9 cellular contexts compared by ENCODE assay signal in the genomic region with DNA sequence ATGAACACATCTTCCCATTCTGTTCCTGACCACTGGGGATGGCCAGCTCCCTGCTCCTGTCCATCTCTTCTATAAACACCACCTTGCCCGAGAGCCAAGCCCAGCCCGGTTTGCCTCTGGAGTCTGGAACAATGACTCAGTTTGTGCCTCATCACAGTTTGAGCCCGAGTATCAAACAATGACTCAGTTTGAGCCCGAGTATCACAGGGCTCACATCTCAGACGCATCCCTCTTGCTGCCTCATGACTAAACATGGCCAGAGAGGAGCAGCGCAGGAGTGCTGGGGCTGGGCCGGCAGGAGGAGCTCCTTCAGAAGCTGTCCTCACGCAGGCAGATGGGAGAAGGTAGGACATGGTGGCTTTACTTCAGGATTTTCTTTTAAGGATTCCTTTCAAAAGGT.
A peak's percentile ranks its signal among the peaks of the same experiment; 100 is the strongest.
DNase-seq lines count a peak whose midpoint lies in the region; ATAC-seq and TF ChIP-seq lines count a peak whose summit lies in the region.
"Had no signal": no experiment of that assay in that cellular context is flagged by ENCODE, and none has a peak within 500 bp of the region (broad histone marks: within the 10 kb centered on the region; RNA-seq: fewer than 3 reads in every experiment).

No MANE protein-coding gene starts in this region.

- H3K27me3 ChIP-seq in heart left ventricle = no peaks in the 10 kb centered on the region
- no peaks in the 10 kb centered on the region for H3K27me3 ChIP-seq in mesenchymal stem cell (ENCODE audit: control insufficient read depth in 1 of 2, insufficient read depth in 1 of 2, low read length in 2 of 2)

- ATAC-seq in heart left ventricle = peak in 3 of 4 donors; percentile 16 to 74 (median 67)
- ATAC-seq in Right ventricle myocardium inferior = no peak
- ATAC-seq in activated T-cell treated with anti-CD3 and anti-CD28 coated beads, Interleukin-2, amount 50 U/mL, for 4 hours = no peak

- intact Hi-C loops in heart left ventricle (cut with DNase I) = no loop called here
- intact Hi-C loops in Right ventricle myocardium inferior (cut with DNase I) = no loop called here

- H4K8ac ChIP-seq in mesenchymal stem cell (ENCODE audit: low read length) = no peak overlapping the region

- no peaks in the 10 kb centered on the region for H3K4me1 Mint-ChIP-seq in activated T-cell treated with anti-CD3 and anti-CD28 coated beads, Interleukin-2, amount 50 U/mL, for 4 hours (ENCODE audit: low read depth)
- H3K4me1 Mint-ChIP-seq: B cell had no signal

- no peak overlapping the region for H3K18ac ChIP-seq in mesenchymal stem cell (ENCODE audit: low read depth in 1 of 2, low read length in 2 of 2)

- no peak overlapping the region for H2AFZ ChIP-seq in mesenchymal stem cell (ENCODE audit: low read depth, low read length)

- H2BK5ac ChIP-seq in mesenchymal stem cell (ENCODE audit: low read depth, low read length, poor library complexity, severe bottlenecking) = no peak overlapping the region

- H3K4me1 ChIP-seq in heart left ventricle (peaks cover 0 to 6% (median 0%) of the 10 kb centered on the region in 12 donors), mesenchymal stem cell (ENCODE audit: control insufficient read depth, insufficient read depth, low read depth, low read length) (peaks cover 21% of the 10 kb centered on the region)

- no peak for TF ChIP-seq POLR2A in heart left ventricle (IDR thresholded peaks at IDR 0.05)

- no peak overlapping the region for H2BK120ac ChIP-seq in mesenchymal stem cell (ENCODE audit: low read depth, low read length)

- no peak overlapping the region for H4K91ac ChIP-seq in mesenchymal stem cell (ENCODE audit: low read length)

- H3K4ac ChIP-seq in mesenchymal stem cell (ENCODE audit: low read depth in 1 of 2, low read length in 2 of 2) = no peak overlapping the region

- no peak overlapping the region for H3K4me2 ChIP-seq in mesenchymal stem cell (ENCODE audit: low read length, poor library complexity, severe bottlenecking)

- peaks cover 3% of the 10 kb centered on the region for H3K27me3 Mint-ChIP-seq in activated T-cell treated with anti-CD3 and anti-CD28 coated beads, Interleukin-2, amount 50 U/mL, for 4 hours (ENCODE audit: low read depth)
- H3K27me3 Mint-ChIP-seq: B cell had no signal

- H3K79me1 ChIP-seq in mesenchymal stem cell (replicated peaks; ENCODE audit: low read length, poor library complexity, severe bottlenecking) = peaks cover 35% of the 10 kb centered on the region

- no peak overlapping the region for H3K9ac ChIP-seq in mesenchymal stem cell (ENCODE audit: low read length)

- no peak overlapping the region for H2AK5ac ChIP-seq in mesenchymal stem cell (ENCODE audit: low read length, severe bottlenecking)

- peak overlapping the region in 1 of 12 donors; percentile 87 for H3K27ac ChIP-seq in heart left ventricle
- H3K27ac ChIP-seq in mesenchymal stem cell (ENCODE audit: low read length, poor library complexity, severe bottlenecking) = peak overlapping the region; percentile 53

- H2BK15ac ChIP-seq in mesenchymal stem cell (ENCODE audit: low read depth, poor library complexity, severe bottlenecking) = no peak overlapping the region

- peaks cover 0 to 99% (median 57%) of the 10 kb centered on the region in 9 donors for H3K36me3 ChIP-seq in heart left ventricle
- H3K36me3 ChIP-seq in mesenchymal stem cell (ENCODE audit: control insufficient read depth in 1 of 2, insufficient read depth in 2 of 2, low read depth in 1 of 2, low read length in 2 of 2) = peaks cover 85 to 92% of the 10 kb centered on the region in 2 experiments

- no peaks in the 10 kb centered on the region for H3K9me3 Mint-ChIP-seq in activated T-cell treated with anti-CD3 and anti-CD28 coated beads, Interleukin-2, amount 50 U/mL, for 4 hours

- TF ChIP-seq CTCF in heart left ventricle (IDR thresholded peaks at IDR 0.05) = peak in 2 of 12 donors; percentile 20 to 21

- no peak overlapping the region for H3K23ac ChIP-seq in mesenchymal stem cell (ENCODE audit: low read length in 2 of 2)

- no peak overlapping the region for H2BK12ac ChIP-seq in mesenchymal stem cell (ENCODE audit: low read length in 2 of 2)

- H3K4me3 ChIP-seq in heart left ventricle (no peak overlapping the region), mesenchymal stem cell (ENCODE audit: insufficient read depth in 1 of 2, low read depth in 1 of 2, low read length in 2 of 2) (no peak overlapping the region)

- H3K4me3 Mint-ChIP-seq in activated T-cell treated with anti-CD3 and anti-CD28 coated beads, Interleukin-2, amount 50 U/mL, for 4 hours = no peak overlapping the region
- H3K4me3 Mint-ChIP-seq: B cell had no signal

- no peak overlapping the region for H3K14ac ChIP-seq in mesenchymal stem cell (ENCODE audit: low read length in 2 of 2)

- H3K9me3 ChIP-seq in heart left ventricle (no peaks in the 10 kb centered on the region), mesenchymal stem cell (ENCODE audit: control insufficient read depth, low read length) (no peaks in the 10 kb centered on the region)

- peak in 1 of 5 donors; percentile 60 for DNase-seq in heart left ventricle
- DNase-seq in Right ventricle myocardium inferior (ENCODE audit: missing footprints) = no peak
- peak; percentile 84 for DNase-seq in dedifferentiated amniotic fluid mesenchymal stem cell (ENCODE audit: extremely low spot score)
- peak; percentile 93 for DNase-seq in mesenchymal stem cell
- DNase-seq in activated T-cell treated with anti-CD3 and anti-CD28 coated beads, Interleukin-2, amount 50 U/mL, for 4 hours = no peak
- no peak for DNase-seq in stimulated activated CD4-positive, alpha-beta T cell treated with anti-CD3 and anti-CD28 coated beads, Interleukin-1b, Interleukin-23, amount 100 ng/mL, for 48 hours
- DNase-seq in stimulated activated CD4-positive, alpha-beta T cell treated with anti-CD3 and anti-CD28 coated beads, Interleukin-4, amount 100 ng/mL, for 4 hours = no peak
- no peak for DNase-seq in RPMI8226

- 77 to 80% (median 79%) methylated on average over 6 to 8 of the region's 8 CpGs for WGBS in heart left ventricle, 4 donors
- 16% methylated on average over 8 of the region's 8 CpGs for WGBS in mesenchymal stem cell

- H3K36me3 Mint-ChIP-seq in activated T-cell treated with anti-CD3 and anti-CD28 coated beads, Interleukin-2, amount 50 U/mL, for 4 hours (ENCODE audit: insufficient read depth) = no peaks in the 10 kb centered on the region

Comparison
In these comparisons a context has a peak if more than half of its experiments do, and no peak if none do; other contexts are left out.
1. ATAC-seq: peak in heart left ventricle (3 of 4); none in Right ventricle myocardium inferior (single experiment) and activated T-cell treated with anti-CD3 and anti-CD28 coated beads, Interleukin-2, amount 50 U/mL, for 4 hours (0 of 2).
2. DNase-seq: peak in dedifferentiated amniotic fluid mesenchymal stem cell (single experiment) and mesenchymal stem cell (single experiment); none in Right ventricle myocardium inferior (single experiment), activated T-cell treated with anti-CD3 and anti-CD28 coated beads, Interleukin-2, amount 50 U/mL, for 4 hours (single experiment), stimulated activated CD4-positive, alpha-beta T cell treated with anti-CD3 and anti-CD28 coated beads, Interleukin-1b, Interleukin-23, amount 100 ng/mL, for 48 hours (single experiment), stimulated activated CD4-positive, alpha-beta T cell treated with anti-CD3 and anti-CD28 coated beads, Interleukin-4, amount 100 ng/mL, for 4 hours (0 of 2) and RPMI8226 (single experiment).